Comparison of ENCODE assay signal across 1 cellular context in the genomic region with DNA sequence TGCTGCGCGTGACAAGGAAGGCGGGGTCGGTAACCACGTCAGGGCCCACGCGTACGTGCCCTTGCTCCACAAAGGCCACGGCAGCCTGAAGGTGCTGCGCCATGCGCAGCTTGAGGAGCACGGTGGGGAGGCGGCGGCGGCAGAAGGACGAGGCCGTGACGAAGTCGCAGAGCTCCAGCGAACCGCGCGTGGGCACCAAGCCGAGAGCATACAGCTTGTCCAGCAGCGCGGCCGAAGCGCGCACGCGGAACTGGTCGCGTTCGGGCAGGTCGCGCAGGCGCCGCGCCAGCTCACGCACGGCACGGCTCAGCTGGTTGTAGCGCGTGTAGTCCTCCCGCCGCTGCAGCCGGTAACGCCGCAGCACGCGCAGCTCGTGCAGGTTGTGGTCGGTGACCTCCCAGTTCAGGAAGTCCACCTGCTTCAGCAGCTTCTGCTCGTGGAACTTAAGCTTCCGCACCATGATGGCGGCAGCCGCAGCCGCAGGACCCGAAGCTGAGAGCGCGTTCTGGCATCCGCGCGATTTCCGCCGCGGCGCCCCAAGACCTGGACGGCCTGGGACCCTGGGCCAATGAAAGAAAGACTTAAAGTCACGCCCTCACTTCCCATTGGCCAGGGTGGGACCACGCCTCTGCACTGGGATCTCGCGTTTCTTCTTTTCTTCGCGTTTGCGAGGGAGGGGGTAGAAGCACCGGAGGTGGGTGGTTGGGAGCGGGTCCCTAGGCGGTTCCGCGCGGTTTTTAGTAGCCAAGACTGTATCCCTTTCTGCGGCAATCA.
TF ChIP-seq lines count a peak whose summit lies in the region.

A gene with protein sequence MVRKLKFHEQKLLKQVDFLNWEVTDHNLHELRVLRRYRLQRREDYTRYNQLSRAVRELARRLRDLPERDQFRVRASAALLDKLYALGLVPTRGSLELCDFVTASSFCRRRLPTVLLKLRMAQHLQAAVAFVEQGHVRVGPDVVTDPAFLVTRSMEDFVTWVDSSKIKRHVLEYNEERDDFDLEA (minus strand): TSS at position 516 of the 774 bp plus-strand sequence. CDS start 56 bp downstream, at position 460.

TF ChIP-seq in HepG2, 621 proteins besides CTCF, POLR2A, EP300 and RAD21 (continued from another document and continues in another):
- TF ChIP-seq ZBTB49 (CRISPR knock-in tag; IDR thresholded peaks at IDR 0.05; ENCODE audit: borderline replicate concordance): no peak
- TF ChIP-seq ZFP41 (CRISPR knock-in tag; IDR thresholded peaks at IDR 0.05; ENCODE audit: borderline replicate concordance): peak; percentile 84; the same call in 1 of the 2 replicates
- TF ChIP-seq ZNF776 (CRISPR knock-in tag; IDR thresholded peaks at IDR 0.05): peak; percentile 88
- peak; percentile 91 for TF ChIP-seq ZMYM4 (CRISPR knock-in tag; IDR thresholded peaks at IDR 0.05)
- no peak for TF ChIP-seq REXO4 (CRISPR knock-in tag; IDR thresholded peaks at IDR 0.05; ENCODE audit: borderline replicate concordance)
- TF ChIP-seq ZBTB1 (CRISPR knock-in tag; IDR thresholded peaks at IDR 0.05; ENCODE audit: borderline replicate concordance): 0 out of 2 replicates have a peak, but pooled peaks have one; percentile 48
- TF ChIP-seq ZNF264 (CRISPR knock-in tag; IDR thresholded peaks at IDR 0.05): no peak; the same call in 1 of the 2 replicates
- TF ChIP-seq, protein P1, sequence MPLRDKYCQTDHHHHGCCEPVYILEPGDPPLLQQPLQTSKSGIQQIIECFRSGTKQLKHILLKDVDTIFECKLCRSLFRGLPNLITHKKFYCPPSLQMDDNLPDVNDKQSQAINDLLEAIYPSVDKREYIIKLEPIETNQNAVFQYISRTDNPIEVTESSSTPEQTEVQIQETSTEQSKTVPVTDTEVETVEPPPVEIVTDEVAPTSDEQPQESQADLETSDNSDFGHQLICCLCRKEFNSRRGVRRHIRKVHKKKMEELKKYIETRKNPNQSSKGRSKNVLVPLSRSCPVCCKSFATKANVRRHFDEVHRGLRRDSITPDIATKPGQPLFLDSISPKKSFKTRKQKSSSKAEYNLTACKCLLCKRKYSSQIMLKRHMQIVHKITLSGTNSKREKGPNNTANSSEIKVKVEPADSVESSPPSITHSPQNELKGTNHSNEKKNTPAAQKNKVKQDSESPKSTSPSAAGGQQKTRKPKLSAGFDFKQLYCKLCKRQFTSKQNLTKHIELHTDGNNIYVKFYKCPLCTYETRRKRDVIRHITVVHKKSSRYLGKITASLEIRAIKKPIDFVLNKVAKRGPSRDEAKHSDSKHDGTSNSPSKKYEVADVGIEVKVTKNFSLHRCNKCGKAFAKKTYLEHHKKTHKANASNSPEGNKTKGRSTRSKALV (CRISPR knock-in tag; IDR thresholded peaks at IDR 0.05): peak; percentile 96
- peak; percentile 93 for TF ChIP-seq ATF7-NPFF (CRISPR knock-in tag; IDR thresholded peaks at IDR 0.05; ENCODE audit: low read depth)
- TF ChIP-seq TOPORS (CRISPR knock-in tag; IDR thresholded peaks at IDR 0.05): peak; percentile 88; the same call in 1 of the 2 replicates
- TF ChIP-seq SAP130 (CRISPR knock-in tag; IDR thresholded peaks at IDR 0.05; ENCODE audit: low read depth): peak; percentile 91
- TF ChIP-seq ERF (CRISPR knock-in tag; IDR thresholded peaks at IDR 0.05): peak; percentile 79; the same call in 1 of the 2 replicates
- TF ChIP-seq NCOR1 (IDR thresholded peaks at IDR 0.05; ENCODE audit: borderline replicate concordance, low read length): peak; percentile 42; the same call in 1 of the 2 replicates
- TF ChIP-seq, protein P2, sequence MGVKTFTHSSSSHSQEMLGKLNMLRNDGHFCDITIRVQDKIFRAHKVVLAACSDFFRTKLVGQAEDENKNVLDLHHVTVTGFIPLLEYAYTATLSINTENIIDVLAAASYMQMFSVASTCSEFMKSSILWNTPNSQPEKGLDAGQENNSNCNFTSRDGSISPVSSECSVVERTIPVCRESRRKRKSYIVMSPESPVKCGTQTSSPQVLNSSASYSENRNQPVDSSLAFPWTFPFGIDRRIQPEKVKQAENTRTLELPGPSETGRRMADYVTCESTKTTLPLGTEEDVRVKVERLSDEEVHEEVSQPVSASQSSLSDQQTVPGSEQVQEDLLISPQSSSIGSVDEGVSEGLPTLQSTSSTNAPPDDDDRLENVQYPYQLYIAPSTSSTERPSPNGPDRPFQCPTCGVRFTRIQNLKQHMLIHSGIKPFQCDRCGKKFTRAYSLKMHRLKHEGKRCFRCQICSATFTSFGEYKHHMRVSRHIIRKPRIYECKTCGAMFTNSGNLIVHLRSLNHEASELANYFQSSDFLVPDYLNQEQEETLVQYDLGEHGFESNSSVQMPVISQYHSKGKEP (CRISPR knock-in tag; IDR thresholded peaks at IDR 0.05): peak; percentile 70; the same call in 1 of the 2 replicates
- TF ChIP-seq, protein P3, sequence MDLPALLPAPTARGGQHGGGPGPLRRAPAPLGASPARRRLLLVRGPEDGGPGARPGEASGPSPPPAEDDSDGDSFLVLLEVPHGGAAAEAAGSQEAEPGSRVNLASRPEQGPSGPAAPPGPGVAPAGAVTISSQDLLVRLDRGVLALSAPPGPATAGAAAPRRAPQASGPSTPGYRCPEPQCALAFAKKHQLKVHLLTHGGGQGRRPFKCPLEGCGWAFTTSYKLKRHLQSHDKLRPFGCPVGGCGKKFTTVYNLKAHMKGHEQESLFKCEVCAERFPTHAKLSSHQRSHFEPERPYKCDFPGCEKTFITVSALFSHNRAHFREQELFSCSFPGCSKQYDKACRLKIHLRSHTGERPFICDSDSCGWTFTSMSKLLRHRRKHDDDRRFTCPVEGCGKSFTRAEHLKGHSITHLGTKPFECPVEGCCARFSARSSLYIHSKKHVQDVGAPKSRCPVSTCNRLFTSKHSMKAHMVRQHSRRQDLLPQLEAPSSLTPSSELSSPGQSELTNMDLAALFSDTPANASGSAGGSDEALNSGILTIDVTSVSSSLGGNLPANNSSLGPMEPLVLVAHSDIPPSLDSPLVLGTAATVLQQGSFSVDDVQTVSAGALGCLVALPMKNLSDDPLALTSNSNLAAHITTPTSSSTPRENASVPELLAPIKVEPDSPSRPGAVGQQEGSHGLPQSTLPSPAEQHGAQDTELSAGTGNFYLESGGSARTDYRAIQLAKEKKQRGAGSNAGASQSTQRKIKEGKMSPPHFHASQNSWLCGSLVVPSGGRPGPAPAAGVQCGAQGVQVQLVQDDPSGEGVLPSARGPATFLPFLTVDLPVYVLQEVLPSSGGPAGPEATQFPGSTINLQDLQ (CRISPR knock-in tag; IDR thresholded peaks at IDR 0.05): peak; percentile 83; the same call in 1 of the 2 replicates
- peak; percentile 56; the same call in 1 of the 2 replicates for TF ChIP-seq HOXA9 (CRISPR knock-in tag; IDR thresholded peaks at IDR 0.05; ENCODE audit: borderline replicate concordance)
- peak; percentile 94 for TF ChIP-seq SNAPC2 (CRISPR knock-in tag; IDR thresholded peaks at IDR 0.05)
- no peak for TF ChIP-seq STAG1 (CRISPR knock-in tag; IDR thresholded peaks at IDR 0.05)
- TF ChIP-seq DDIT3 (CRISPR knock-in tag; IDR thresholded peaks at IDR 0.05): no peak
- TF ChIP-seq PHF8 (CRISPR knock-in tag; IDR thresholded peaks at IDR 0.05): peak; percentile 96
- peak; percentile 64 for TF ChIP-seq CREB1 (IDR thresholded peaks at IDR 0.05)
- TF ChIP-seq CREB1 (CRISPR knock-in tag; IDR thresholded peaks at IDR 0.05): no peak; the same call in 1 of the 2 replicates
- TF ChIP-seq MED1 (CRISPR knock-in tag; IDR thresholded peaks at IDR 0.05): peak; percentile 83
- no peak for TF ChIP-seq TOE1 (CRISPR knock-in tag; IDR thresholded peaks at IDR 0.05)
- TF ChIP-seq ATM (IDR thresholded peaks at IDR 0.05; ENCODE audit: borderline replicate concordance): no peak
- TF ChIP-seq ZNF569 (CRISPR knock-in tag; IDR thresholded peaks at IDR 0.05; ENCODE audit: borderline replicate concordance): no peak
- TF ChIP-seq THAP7 (CRISPR knock-in tag; IDR thresholded peaks at IDR 0.05): peak; percentile 88; the same call in 1 of the 2 replicates
- 0 out of 2 replicates have a peak, but pooled peaks have one; percentile 2 for TF ChIP-seq HCFC1 (IDR thresholded peaks at IDR 0.05; ENCODE audit: low read depth, low read length)
- TF ChIP-seq ZFYVE20 (CRISPR knock-in tag; IDR thresholded peaks at IDR 0.05; ENCODE audit: borderline replicate concordance, low read depth): peak; percentile 79; the same call in 1 of the 2 replicates
- TF ChIP-seq, protein P4, sequence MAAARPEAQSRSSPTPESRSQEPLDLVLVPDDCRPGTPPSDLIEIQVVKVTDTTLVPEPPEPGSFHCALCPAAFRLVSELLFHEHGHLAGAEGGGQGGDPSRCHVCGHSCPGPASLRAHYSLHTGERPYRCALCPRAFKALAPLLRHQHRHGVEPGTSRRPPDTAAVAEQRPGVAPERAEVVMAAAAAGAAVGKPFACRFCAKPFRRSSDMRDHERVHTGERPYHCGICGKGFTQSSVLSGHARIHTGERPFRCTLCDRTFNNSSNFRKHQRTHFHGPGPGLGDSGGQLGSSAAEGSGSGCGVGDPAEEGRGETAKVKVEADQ (CRISPR knock-in tag; IDR thresholded peaks at IDR 0.05; ENCODE audit: borderline replicate concordance): peak; percentile 88; the same call in 1 of the 2 replicates
- no peak; the same call in 1 of the 2 replicates for TF ChIP-seq ZNF678 (CRISPR knock-in tag; IDR thresholded peaks at IDR 0.05)
- TF ChIP-seq ZNF777 (CRISPR knock-in tag; IDR thresholded peaks at IDR 0.05): peak; percentile 47
- TF ChIP-seq ZNF644 (CRISPR knock-in tag; IDR thresholded peaks at IDR 0.05; ENCODE audit: low read depth): no peak
- TF ChIP-seq ZNF558 (CRISPR knock-in tag; IDR thresholded peaks at IDR 0.05; ENCODE audit: borderline replicate concordance): no peak
- no peak; the same call in 1 of the 2 replicates for TF ChIP-seq ISX (CRISPR knock-in tag; conservative IDR thresholded peaks at IDR 0.05)
- no peak for TF ChIP-seq ZNF674 (CRISPR knock-in tag; IDR thresholded peaks at IDR 0.05; ENCODE audit: low read depth)
- no peak for TF ChIP-seq ZNF33B (CRISPR knock-in tag; IDR thresholded peaks at IDR 0.05)
- TF ChIP-seq, protein P5, sequence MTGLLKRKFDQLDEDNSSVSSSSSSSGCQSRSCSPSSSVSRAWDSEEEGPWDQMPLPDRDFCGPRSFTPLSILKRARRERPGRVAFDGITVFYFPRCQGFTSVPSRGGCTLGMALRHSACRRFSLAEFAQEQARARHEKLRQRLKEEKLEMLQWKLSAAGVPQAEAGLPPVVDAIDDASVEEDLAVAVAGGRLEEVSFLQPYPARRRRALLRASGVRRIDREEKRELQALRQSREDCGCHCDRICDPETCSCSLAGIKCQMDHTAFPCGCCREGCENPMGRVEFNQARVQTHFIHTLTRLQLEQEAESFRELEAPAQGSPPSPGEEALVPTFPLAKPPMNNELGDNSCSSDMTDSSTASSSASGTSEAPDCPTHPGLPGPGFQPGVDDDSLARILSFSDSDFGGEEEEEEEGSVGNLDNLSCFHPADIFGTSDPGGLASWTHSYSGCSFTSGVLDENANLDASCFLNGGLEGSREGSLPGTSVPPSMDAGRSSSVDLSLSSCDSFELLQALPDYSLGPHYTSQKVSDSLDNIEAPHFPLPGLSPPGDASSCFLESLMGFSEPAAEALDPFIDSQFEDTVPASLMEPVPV (CRISPR knock-in tag; IDR thresholded peaks at IDR 0.05): peak; percentile 96
- TF ChIP-seq ZBTB3 (CRISPR knock-in tag; IDR thresholded peaks at IDR 0.05; ENCODE audit: borderline replicate concordance, low read depth): 0 out of 2 replicates have a peak, but pooled peaks have one; percentile 90
- TF ChIP-seq, protein P6, sequence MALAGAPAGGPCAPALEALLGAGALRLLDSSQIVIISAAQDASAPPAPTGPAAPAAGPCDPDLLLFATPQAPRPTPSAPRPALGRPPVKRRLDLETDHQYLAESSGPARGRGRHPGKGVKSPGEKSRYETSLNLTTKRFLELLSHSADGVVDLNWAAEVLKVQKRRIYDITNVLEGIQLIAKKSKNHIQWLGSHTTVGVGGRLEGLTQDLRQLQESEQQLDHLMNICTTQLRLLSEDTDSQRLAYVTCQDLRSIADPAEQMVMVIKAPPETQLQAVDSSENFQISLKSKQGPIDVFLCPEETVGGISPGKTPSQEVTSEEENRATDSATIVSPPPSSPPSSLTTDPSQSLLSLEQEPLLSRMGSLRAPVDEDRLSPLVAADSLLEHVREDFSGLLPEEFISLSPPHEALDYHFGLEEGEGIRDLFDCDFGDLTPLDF (CRISPR knock-in tag; IDR thresholded peaks at IDR 0.05): peak; percentile 81
- no peak; the same call in 1 of the 2 replicates for TF ChIP-seq NFATC3 (CRISPR knock-in tag; IDR thresholded peaks at IDR 0.05)
- TF ChIP-seq, protein P7, sequence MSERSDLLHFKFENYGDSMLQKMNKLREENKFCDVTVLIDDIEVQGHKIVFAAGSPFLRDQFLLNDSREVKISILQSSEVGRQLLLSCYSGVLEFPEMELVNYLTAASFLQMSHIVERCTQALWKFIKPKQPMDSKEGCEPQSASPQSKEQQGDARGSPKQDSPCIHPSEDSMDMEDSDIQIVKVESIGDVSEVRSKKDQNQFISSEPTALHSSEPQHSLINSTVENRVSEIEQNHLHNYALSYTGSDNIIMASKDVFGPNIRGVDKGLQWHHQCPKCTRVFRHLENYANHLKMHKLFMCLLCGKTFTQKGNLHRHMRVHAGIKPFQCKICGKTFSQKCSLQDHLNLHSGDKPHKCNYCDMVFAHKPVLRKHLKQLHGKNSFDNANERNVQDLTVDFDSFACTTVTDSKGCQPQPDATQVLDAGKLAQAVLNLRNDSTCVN (CRISPR knock-in tag; IDR thresholded peaks at IDR 0.05; ENCODE audit: borderline replicate concordance): no peak
- 0 out of 2 replicates have a peak, but pooled peaks have one; percentile 17 for TF ChIP-seq RARG (CRISPR knock-in tag; IDR thresholded peaks at IDR 0.05; ENCODE audit: low read depth)
- 0 out of 2 replicates have a peak, but pooled peaks have one; percentile 17 for TF ChIP-seq ZNF572 (CRISPR knock-in tag; IDR thresholded peaks at IDR 0.05)
- peak; percentile 60; the same call in 1 of the 2 replicates for TF ChIP-seq ZNF614 (CRISPR knock-in tag; IDR thresholded peaks at IDR 0.05; ENCODE audit: borderline replicate concordance)
- no peak for TF ChIP-seq ZNF550 (CRISPR knock-in tag; IDR thresholded peaks at IDR 0.05; ENCODE audit: borderline replicate concordance)
